27 cellular contexts compared by ENCODE assay signal in the genomic region with DNA sequence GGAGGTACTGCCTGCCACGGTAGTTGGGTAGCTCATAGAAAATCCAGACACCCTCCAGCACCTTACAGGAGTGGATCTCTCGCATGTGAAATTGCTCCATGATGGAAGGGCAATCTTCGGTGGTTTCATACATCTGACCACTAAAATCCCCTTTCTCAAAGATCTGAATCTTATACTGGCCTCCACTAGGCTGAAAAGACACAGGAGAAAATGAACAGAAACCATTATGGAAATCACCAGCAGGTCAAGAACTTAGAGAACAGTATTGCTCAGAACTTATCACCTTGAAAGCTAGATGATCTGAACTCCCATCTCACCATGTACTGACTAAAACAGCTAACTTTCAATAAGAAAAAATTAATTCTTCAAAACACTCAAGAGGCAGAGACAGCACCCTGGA. TPM values are rescaled to one million over a fixed set of nuclear protein-coding genes. Genes with fewer than 3 reads are reported as not detected.
A peak's percentile ranks its signal among the peaks of the same experiment; 100 is the strongest.
DNase-seq lines count a peak whose midpoint lies in the region; ATAC-seq and TF ChIP-seq lines count a peak whose summit lies in the region.
"Had no signal": no experiment of that assay in that cellular context is flagged by ENCODE, and none has a peak within 500 bp of the region (broad histone marks: within the 10 kb centered on the region; RNA-seq: fewer than 3 reads in every experiment).

No MANE protein-coding gene starts in this region.

- no peak for TF ChIP-seq EP300 in ovary (IDR thresholded peaks at IDR 0.05)

- H3K27ac Mint-ChIP-seq in activated naive CD8-positive, alpha-beta T cell, result peak overlapping the region; percentile 24
- H3K27ac Mint-ChIP-seq in GM23338, result no peak overlapping the region
- H3K27ac Mint-ChIP-seq: activated CD8-positive, alpha-beta memory T cell treated with anti-CD3 and anti-CD28 coated beads, Interleukin-2, amount 10 ng/mL, durations not matched to agents 7 days and 5 days; effector memory CD8-positive, alpha-beta T cell; H9; naive thymus-derived CD8-positive, alpha-beta T cell had no signal

- H3K4me3 Mint-ChIP-seq in activated naive CD8-positive, alpha-beta T cell, result no peak overlapping the region
- H3K4me3 Mint-ChIP-seq in GM23338, result no peak overlapping the region
- H3K4me3 Mint-ChIP-seq: activated CD8-positive, alpha-beta memory T cell treated with anti-CD3 and anti-CD28 coated beads, Interleukin-2, amount 10 ng/mL, durations not matched to agents 7 days and 5 days; effector memory CD8-positive, alpha-beta T cell; H9; naive thymus-derived CD8-positive, alpha-beta T cell had no signal

- H3K4me2 ChIP-seq in GM23338, result no peak overlapping the region
- H3K4me2 ChIP-seq: BLaER1 treated with 17β-estradiol and CSF1 and Interleukin-3, amounts not matched to agents 10 nM and 100 nM had no signal

- H2AFZ ChIP-seq in GM23338, result no peak overlapping the region

- H3K4me1 ChIP-seq in BE2C, result peaks cover 46% of the 10 kb centered on the region
- no peaks in the 10 kb centered on the region for H3K4me1 ChIP-seq in GM23338 (ENCODE audit: insufficient read depth)
- H3K4me1 ChIP-seq in ovary (ENCODE audit: insufficient read depth), result no peaks in the 10 kb centered on the region
- H3K4me1 ChIP-seq: prostate gland had no signal

- H3K79me2 ChIP-seq in GM23338 (replicated peaks; ENCODE audit: insufficient read depth), result no peaks in the 10 kb centered on the region

- H4K20me1 ChIP-seq in GM23338 (replicated peaks; ENCODE audit: insufficient read depth), result no peaks in the 10 kb centered on the region

- peaks cover 2% of the 10 kb centered on the region for H3K36me3 Mint-ChIP-seq in activated naive CD8-positive, alpha-beta T cell
- H3K36me3 Mint-ChIP-seq in GM23338 (ENCODE audit: low read depth), result no peaks in the 10 kb centered on the region

- DNase-seq in GM12865 (ENCODE audit: low read depth) (peak; percentile 65), BE2C (no peak), GM23338 (ENCODE audit: low spot score) (no peak), ovary (no peak)
- DNase-seq: activated CD4-positive, alpha-beta T cell treated with anti-CD3 and anti-CD28 coated beads for 4 hours; activated CD8-positive, alpha-beta memory T cell treated with anti-CD3 and anti-CD28 coated beads, Interleukin-2, amount 10 ng/mL, durations not matched to agents 7 days and 5 days; caudate nucleus; effector memory CD8-positive, alpha-beta T cell; H9; hypothalamus; naive thymus-derived CD8-positive, alpha-beta T cell; NCI-H146; NCI-H446 treated with DMSO at 0.1 percent for 48 hours; NCI-H774; SHP77 treated with DMSO at 0.1 percent for 48 hours; sigmoid colon; stimulated activated CD4-positive, alpha-beta T cell treated with anti-CD3 and anti-CD28 coated beads, Interleukin-12 subunit alpha, Interleukin-12 subunit beta, amount 100 ng/mL, for 4 hours; stimulated activated CD4-positive, alpha-beta T cell treated with anti-CD3 and anti-CD28 coated beads, Interleukin-2, amount 100 ng/mL, for 48 hours; trophoblast cell had no signal

- no peaks in the 10 kb centered on the region for H3K9me2 ChIP-seq in GM23338 (ENCODE audit: insufficient read depth)

- H3K27ac ChIP-seq in GM23338 (ENCODE audit: low read depth) (no peak overlapping the region), ovary (no peak overlapping the region)
- H3K27ac ChIP-seq: BLaER1 treated with 17β-estradiol and CSF1 and Interleukin-3, amounts not matched to agents 10 nM and 100 nM; coronary artery; prostate gland; sigmoid colon had no signal

- H3K4me1 Mint-ChIP-seq in activated naive CD8-positive, alpha-beta T cell (ENCODE audit: low read depth), result peaks cover 67% of the 10 kb centered on the region
- peaks cover 5% of the 10 kb centered on the region; the same call in 1 of the 3 replicates for H3K4me1 Mint-ChIP-seq in GM23338

- TF ChIP-seq CTCF in GM12865 (IDR thresholded peaks at IDR 0.05; ENCODE audit: insufficient read depth, low read depth, low read length, missing control alignments) (no peak), BE2C (IDR thresholded peaks at IDR 0.05; ENCODE audit: low read depth, low read length) (no peak), GM23338 (conservative IDR thresholded peaks at IDR 0.05; ENCODE audit: low read depth in 2 of 2) (no peak), ovary (IDR thresholded peaks at IDR 0.05) (no peak)

- H3K9me3 Mint-ChIP-seq in activated naive CD8-positive, alpha-beta T cell (ENCODE audit: low read depth), result no peaks in the 10 kb centered on the region
- no peaks in the 10 kb centered on the region for H3K9me3 Mint-ChIP-seq in GM23338
- H3K9me3 Mint-ChIP-seq: effector memory CD8-positive, alpha-beta T cell; H9; naive thymus-derived CD8-positive, alpha-beta T cell had no signal

- no peaks in the 10 kb centered on the region for H3K27me3 ChIP-seq in BE2C
- no peaks in the 10 kb centered on the region for H3K27me3 ChIP-seq in GM23338 (ENCODE audit: insufficient read depth)
- no peaks in the 10 kb centered on the region for H3K27me3 ChIP-seq in ovary
- H3K27me3 ChIP-seq: BLaER1 treated with 17β-estradiol and CSF1 and Interleukin-3, amounts not matched to agents 10 nM and 100 nM; sigmoid colon had no signal

- H3K4me3 ChIP-seq in GM12865 (ENCODE audit: low read depth, low read length) (no peak overlapping the region), BE2C (ENCODE audit: low read depth, low read length) (no peak overlapping the region), GM23338 (no peak overlapping the region), ovary (no peak overlapping the region)
- H3K4me3 ChIP-seq: BLaER1 treated with 17β-estradiol and CSF1 and Interleukin-3, amounts not matched to agents 10 nM and 100 nM; coronary artery; lung; prostate gland; sigmoid colon had no signal

- intact Hi-C loops in ovary (cut with DNase I), result loop anchor here in 3 of 4 donors (5.0 to 10.0 kb wide), 3 partner anchors 276 to 554 kb away; no protein-coding TSS in a partner anchor

- 89 to 97% (median 96%) methylated on average over 3 of the region's 3 CpGs for WGBS in ovary, 3 donors

- no peaks in the 10 kb centered on the region for H3F3A ChIP-seq in GM23338 (replicated peaks; ENCODE audit: low read depth)

- no peak for TF ChIP-seq POLR2A in ovary (IDR thresholded peaks at IDR 0.05)

- ATAC-seq in GM18867 (IDR thresholded peaks at IDR 0.05; ENCODE audit: unreplicated experiment), result peak; percentile 28
- peak; percentile 33 for ATAC-seq in HG02852 (IDR thresholded peaks at IDR 0.05; ENCODE audit: unreplicated experiment)
- ATAC-seq in GM23338, result no peak
- ATAC-seq: activated CD8-positive, alpha-beta memory T cell treated with anti-CD3 and anti-CD28 coated beads, Interleukin-2, amount 10 ng/mL, durations not matched to agents 7 days and 5 days; effector memory CD8-positive, alpha-beta T cell; naive thymus-derived CD8-positive, alpha-beta T cell had no signal

- H3K9me3 ChIP-seq in BE2C (no peaks in the 10 kb centered on the region), ovary (no peaks in the 10 kb centered on the region)
- H3K9me3 ChIP-seq: BLaER1 treated with 17β-estradiol and CSF1 and Interleukin-3, amounts not matched to agents 10 nM and 100 nM; prostate gland; sigmoid colon had no signal

- H3K27me3 Mint-ChIP-seq in activated naive CD8-positive, alpha-beta T cell, result no peaks in the 10 kb centered on the region
- H3K27me3 Mint-ChIP-seq in GM23338 (ENCODE audit: insufficient read depth, low read depth, poor library complexity), result no peaks in the 10 kb centered on the region
- H3K27me3 Mint-ChIP-seq: activated CD8-positive, alpha-beta memory T cell treated with anti-CD3 and anti-CD28 coated beads, Interleukin-2, amount 10 ng/mL, durations not matched to agents 7 days and 5 days; effector memory CD8-positive, alpha-beta T cell; naive thymus-derived CD8-positive, alpha-beta T cell had no signal

- H3K36me3 ChIP-seq in BE2C (no peaks in the 10 kb centered on the region), GM23338 (ENCODE audit: insufficient read depth) (no peaks in the 10 kb centered on the region), ovary (no peaks in the 10 kb centered on the region)
- H3K36me3 ChIP-seq: prostate gland had no signal

TF ChIP-seq in GM23338, 12 proteins besides CTCF, POLR2A, EP300 and RAD21 (continues in another document):
- TF ChIP-seq STAT1 (IDR thresholded peaks at IDR 0.05; ENCODE audit: unreplicated experiment) (no peak), NANOG (IDR thresholded peaks at IDR 0.05; ENCODE audit: borderline replicate concordance) (no peak)

RNA-seq across cellular contexts. Expression of a gene that starts 5.4 kb away (rescaled TPM):
- polyA plus RNA-seq in BE2C (2012; ENCODE audit: insufficient read depth, insufficient read length, low read depth), result 16.2 TPM
- total RNA-seq in GM23338 (2014; rRNA removed; shearing (Covaris generic)), result 0.74 and 2.9 TPM in 2 replicates
- 1.8 and 2.0 TPM in 2 replicates for polyA plus RNA-seq in GM23338 (2016; fragmentation: Nextera tagmentation; extraction: Ambion mirVana)
- 1 to 10 TPM; 1.2 to 3.3 (median 2.2) TPM for total RNA-seq in ovary
- 1 to 10 TPM; 1.6 to 2.4 TPM for polyA plus RNA-seq in ovary
- total RNA-seq: epithelial cell of proximal tubule had no signal

RNA-seq across cellular contexts. Expression of a gene that starts 28.4 kb away (rescaled TPM):
- 14.2 TPM for polyA plus RNA-seq in BE2C (2012; ENCODE audit: insufficient read depth, insufficient read length, low read depth)
- total RNA-seq in GM23338 (2014; rRNA removed; shearing (Covaris generic)), result 16.7 and 22.6 TPM in 2 replicates
- 5.8 and 7.3 TPM in 2 replicates for polyA plus RNA-seq in GM23338 (2016; fragmentation: Nextera tagmentation; extraction: Ambion mirVana)
- 10 to 100 TPM in 5 of 7 donors, 1 to 10 TPM in 2; 8.8 to 12.4 (median 10.6) TPM for total RNA-seq in ovary
- polyA plus RNA-seq in ovary, result 10 to 100 TPM in 1 of 2 donors, 1 to 10 TPM in 1; 6.9 to 11.1 TPM

RNA-seq across cellular contexts. Expression of a gene that starts 31.7 kb away (rescaled TPM):
- 156 TPM for polyA plus RNA-seq in BE2C (2012; ENCODE audit: insufficient read depth, insufficient read length, low read depth)
- 72.5 and 72.6 TPM in 2 replicates for total RNA-seq in GM23338 (2014; rRNA removed; shearing (Covaris generic))
- polyA plus RNA-seq in GM23338 (2016; fragmentation: Nextera tagmentation; extraction: Ambion mirVana) (66.3 and 85.6 TPM in 2 replicates), ovary (10 to 100 TPM; 23.8 to 38.2 TPM)
- 10 to 100 TPM; 17.7 to 33.4 (median 22.3) TPM for total RNA-seq in ovary
